1 cellular context compared by ENCODE assay signal in genomic region chr14:61526405-61527312, GRCh38.
A peak's percentile ranks its signal among the peaks of the same experiment; 100 is the strongest.
TF ChIP-seq lines count a peak whose summit lies in the region.

No MANE protein-coding gene starts in this region.

TF ChIP-seq in HepG2, 621 proteins besides CTCF, POLR2A, EP300 and RAD21 (continued from another document and continues in another):
- TF ChIP-seq ZNF362 (CRISPR knock-in tag; IDR thresholded peaks at IDR 0.05; ENCODE audit: borderline replicate concordance) = peak; percentile 93
- TF ChIP-seq NCOA1 (CRISPR knock-in tag; IDR thresholded peaks at IDR 0.05) = no peak
- TF ChIP-seq ATF7-NPFF (CRISPR knock-in tag; IDR thresholded peaks at IDR 0.05; ENCODE audit: low read depth) = no peak
- TF ChIP-seq ZNF792 (CRISPR knock-in tag; IDR thresholded peaks at IDR 0.05) = peak; percentile 56; the same call in 1 of the 2 replicates
- no peak for TF ChIP-seq ZNF251 (CRISPR knock-in tag; IDR thresholded peaks at IDR 0.05)
- no peak for TF ChIP-seq RBAK (CRISPR knock-in tag; IDR thresholded peaks at IDR 0.05)
- TF ChIP-seq PTBP1 (IDR thresholded peaks at IDR 0.05; ENCODE audit: low read depth, low read length, poor library complexity, severe bottlenecking) = no peak
- no peak for TF ChIP-seq ZSCAN20 (CRISPR knock-in tag; IDR thresholded peaks at IDR 0.05; ENCODE audit: borderline replicate concordance)
- TF ChIP-seq ZNF432 (CRISPR knock-in tag; IDR thresholded peaks at IDR 0.05; ENCODE audit: borderline replicate concordance) = no peak
- no peak for TF ChIP-seq ZBTB38 (CRISPR knock-in tag; IDR thresholded peaks at IDR 0.05)
- TF ChIP-seq ZNF350 (CRISPR knock-in tag; IDR thresholded peaks at IDR 0.05; ENCODE audit: borderline replicate concordance, low read depth) = no peak; the same call in 1 of the 2 replicates
- TF ChIP-seq ATF6 (CRISPR knock-in tag; conservative IDR thresholded peaks at IDR 0.05) = no peak
- no peak for TF ChIP-seq ZNF781 (CRISPR knock-in tag; IDR thresholded peaks at IDR 0.05; ENCODE audit: borderline replicate concordance, not compliant biosample characterization)
- no peak for TF ChIP-seq FOXM1 (CRISPR knock-in tag; IDR thresholded peaks at IDR 0.05)
- no peak for TF ChIP-seq ZNF460 (CRISPR knock-in tag; IDR thresholded peaks at IDR 0.05; ENCODE audit: borderline replicate concordance)
- no peak for TF ChIP-seq KLF13 (CRISPR knock-in tag; IDR thresholded peaks at IDR 0.05)
- TF ChIP-seq ZNF761 (CRISPR knock-in tag; conservative IDR thresholded peaks at IDR 0.05) = no peak
- TF ChIP-seq HMGXB4 (CRISPR knock-in tag; IDR thresholded peaks at IDR 0.05; ENCODE audit: borderline replicate concordance in 1 of 2, low read depth in 1 of 2) = peak in 1 of 2 experiments; percentile 23; a peak in 2 of 4 replicates
- TF ChIP-seq, protein P1, sequence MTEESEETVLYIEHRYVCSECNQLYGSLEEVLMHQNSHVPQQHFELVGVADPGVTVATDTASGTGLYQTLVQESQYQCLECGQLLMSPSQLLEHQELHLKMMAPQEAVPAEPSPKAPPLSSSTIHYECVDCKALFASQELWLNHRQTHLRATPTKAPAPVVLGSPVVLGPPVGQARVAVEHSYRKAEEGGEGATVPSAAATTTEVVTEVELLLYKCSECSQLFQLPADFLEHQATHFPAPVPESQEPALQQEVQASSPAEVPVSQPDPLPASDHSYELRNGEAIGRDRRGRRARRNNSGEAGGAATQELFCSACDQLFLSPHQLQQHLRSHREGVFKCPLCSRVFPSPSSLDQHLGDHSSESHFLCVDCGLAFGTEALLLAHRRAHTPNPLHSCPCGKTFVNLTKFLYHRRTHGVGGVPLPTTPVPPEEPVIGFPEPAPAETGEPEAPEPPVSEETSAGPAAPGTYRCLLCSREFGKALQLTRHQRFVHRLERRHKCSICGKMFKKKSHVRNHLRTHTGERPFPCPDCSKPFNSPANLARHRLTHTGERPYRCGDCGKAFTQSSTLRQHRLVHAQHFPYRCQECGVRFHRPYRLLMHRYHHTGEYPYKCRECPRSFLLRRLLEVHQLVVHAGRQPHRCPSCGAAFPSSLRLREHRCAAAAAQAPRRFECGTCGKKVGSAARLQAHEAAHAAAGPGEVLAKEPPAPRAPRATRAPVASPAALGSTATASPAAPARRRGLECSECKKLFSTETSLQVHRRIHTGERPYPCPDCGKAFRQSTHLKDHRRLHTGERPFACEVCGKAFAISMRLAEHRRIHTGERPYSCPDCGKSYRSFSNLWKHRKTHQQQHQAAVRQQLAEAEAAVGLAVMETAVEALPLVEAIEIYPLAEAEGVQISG (CRISPR knock-in tag; IDR thresholded peaks at IDR 0.05) = no peak; the same call in 1 of the 2 replicates
- no peak for TF ChIP-seq ZKSCAN1 (IDR thresholded peaks at IDR 0.05; ENCODE audit: low read length)
- TF ChIP-seq NFE2 (CRISPR knock-in tag; IDR thresholded peaks at IDR 0.05) = no peak
- no peak for TF ChIP-seq JUN (CRISPR knock-in tag; IDR thresholded peaks at IDR 0.05)
- TF ChIP-seq FUBP1 (CRISPR knock-in tag; IDR thresholded peaks at IDR 0.05; ENCODE audit: borderline replicate concordance) = no peak
- TF ChIP-seq ZNF784 (CRISPR knock-in tag; IDR thresholded peaks at IDR 0.05; ENCODE audit: borderline replicate concordance) = no peak; the same call in 1 of the 2 replicates
- no peak for TF ChIP-seq RERE (CRISPR knock-in tag; IDR thresholded peaks at IDR 0.05; ENCODE audit: low read depth)
- no peak for TF ChIP-seq REPIN1 (CRISPR knock-in tag; IDR thresholded peaks at IDR 0.05; ENCODE audit: borderline replicate concordance, low read depth)
- no peak for TF ChIP-seq ZNF335 (CRISPR knock-in tag; IDR thresholded peaks at IDR 0.05)
- TF ChIP-seq IRF2 (CRISPR knock-in tag; IDR thresholded peaks at IDR 0.05) = peak; percentile 55; the same call in 1 of the 2 replicates
- no peak for TF ChIP-seq MAFF (IDR thresholded peaks at IDR 0.05; ENCODE audit: low read depth, low read length)
- TF ChIP-seq ZNF180 (CRISPR knock-in tag; IDR thresholded peaks at IDR 0.05; ENCODE audit: borderline replicate concordance, low read depth) = no peak
- TF ChIP-seq ZNF788 (CRISPR knock-in tag; IDR thresholded peaks at IDR 0.05; ENCODE audit: borderline replicate concordance) = no peak
- no peak for TF ChIP-seq ZNF546 (CRISPR knock-in tag; conservative IDR thresholded peaks at IDR 0.05)
- TF ChIP-seq, protein P2, sequence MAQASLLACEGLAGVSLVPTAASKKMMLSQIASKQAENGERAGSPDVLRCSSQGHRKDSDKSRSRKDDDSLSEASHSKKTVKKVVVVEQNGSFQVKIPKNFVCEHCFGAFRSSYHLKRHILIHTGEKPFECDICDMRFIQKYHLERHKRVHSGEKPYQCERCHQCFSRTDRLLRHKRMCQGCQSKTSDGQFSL (CRISPR knock-in tag; IDR thresholded peaks at IDR 0.05) = no peak
- no peak for TF ChIP-seq AGO2 (optimal IDR thresholded peaks at IDR 0.05; ENCODE audit: low read depth, low read length)
- no peak for TF ChIP-seq ZNF496 (CRISPR knock-in tag; IDR thresholded peaks at IDR 0.05; ENCODE audit: insufficient replicate concordance)
- no peak for TF ChIP-seq CHD4 (IDR thresholded peaks at IDR 0.05; ENCODE audit: borderline replicate concordance, low read length)
- TF ChIP-seq, protein P3, sequence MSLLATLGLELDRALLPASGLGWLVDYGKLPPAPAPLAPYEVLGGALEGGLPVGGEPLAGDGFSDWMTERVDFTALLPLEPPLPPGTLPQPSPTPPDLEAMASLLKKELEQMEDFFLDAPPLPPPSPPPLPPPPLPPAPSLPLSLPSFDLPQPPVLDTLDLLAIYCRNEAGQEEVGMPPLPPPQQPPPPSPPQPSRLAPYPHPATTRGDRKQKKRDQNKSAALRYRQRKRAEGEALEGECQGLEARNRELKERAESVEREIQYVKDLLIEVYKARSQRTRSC (CRISPR knock-in tag; IDR thresholded peaks at IDR 0.05; ENCODE audit: low read depth) = no peak
- TF ChIP-seq ZKSCAN8 (CRISPR knock-in tag; IDR thresholded peaks at IDR 0.05; ENCODE audit: borderline replicate concordance) = no peak; the same call in 1 of the 2 replicates
- no peak for TF ChIP-seq ZNF24 (IDR thresholded peaks at IDR 0.05)
- TF ChIP-seq ADNP (CRISPR knock-in tag; IDR thresholded peaks at IDR 0.05) = no peak
- peak; percentile 66; the same call in 1 of the 2 replicates for TF ChIP-seq SSRP1 (CRISPR knock-in tag; IDR thresholded peaks at IDR 0.05)
- no peak for TF ChIP-seq PREB (CRISPR knock-in tag; IDR thresholded peaks at IDR 0.05)
- no peak for TF ChIP-seq ZNF567 (CRISPR knock-in tag; IDR thresholded peaks at IDR 0.05; ENCODE audit: borderline replicate concordance)
- TF ChIP-seq SMARCC2 (IDR thresholded peaks at IDR 0.05) = no peak
- TF ChIP-seq E2F1 (CRISPR knock-in tag; IDR thresholded peaks at IDR 0.05) = no peak
- no peak for TF ChIP-seq ZNF619 (CRISPR knock-in tag; IDR thresholded peaks at IDR 0.05)
